Comparison of ENCODE assay signal across 35 cellular contexts in the genomic region with DNA sequence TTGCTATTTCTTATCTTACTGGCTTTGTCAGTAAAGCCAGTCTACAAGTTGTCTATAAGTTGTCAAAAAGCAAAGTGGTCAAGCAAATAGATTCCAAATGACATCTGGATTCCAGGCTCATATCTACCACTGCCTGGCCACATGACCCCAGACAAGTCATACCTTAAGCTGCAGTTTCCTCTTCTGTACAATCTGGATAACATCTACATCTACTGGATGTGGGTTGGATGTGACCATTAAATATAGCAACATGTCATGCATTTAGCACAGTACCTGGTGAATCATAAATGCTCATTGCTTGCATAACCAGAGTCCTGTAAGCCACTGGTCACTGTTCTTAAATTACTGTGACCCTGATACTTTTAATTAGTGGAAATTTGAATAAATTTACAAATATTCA. TPM values are rescaled to one million over a fixed set of nuclear protein-coding genes. Genes with fewer than 3 reads are reported as not detected.
DNase-seq lines count a peak whose midpoint lies in the region; ATAC-seq, FAIRE-seq and TF ChIP-seq lines count a peak whose summit lies in the region.
"Had no signal": no experiment of that assay in that cellular context is flagged by ENCODE, and none has a peak within 500 bp of the region (broad histone marks: within the 10 kb centered on the region; RNA-seq: fewer than 3 reads in every experiment).

No MANE protein-coding gene starts in this region.

- H3K36me3 Mint-ChIP-seq in stimulated activated naive B cell treated with anti-CD40 and anti-IgM and Interleukin-4, amounts not matched to agents 10 μg/mL and 1 μg/mL and 100 μg/mL, for 72 hours: peaks cover 0 to 11% of the 10 kb centered on the region in 2 donors
- H3K36me3 Mint-ChIP-seq in naive thymus-derived CD8-positive, alpha-beta T cell: no peaks in the 10 kb centered on the region
- H3K36me3 Mint-ChIP-seq: activated naive CD4-positive, alpha-beta T cell treated with anti-CD3 and anti-CD28 coated beads, Interleukin-2, amount 50 U/mL, for 72 hours; CD4-positive, CD25-positive, alpha-beta regulatory T cell had no signal

- POLR2A ChIA-PET in naive thymus-derived CD8-positive, alpha-beta T cell (lab: Charles Lee): no interaction called here

- no peak for TF ChIP-seq POLR2A in H54 (IDR thresholded peaks at IDR 0.05; ENCODE audit: low read depth, low read length)

- peaks cover 31 to 38% of the 10 kb centered on the region in 2 donors for H3K4me1 Mint-ChIP-seq in stimulated activated naive B cell treated with anti-CD40 and anti-IgM and Interleukin-4, amounts not matched to agents 10 μg/mL and 1 μg/mL and 100 μg/mL, for 72 hours
- H3K4me1 Mint-ChIP-seq in naive thymus-derived CD8-positive, alpha-beta T cell: peaks cover 0 to 10% (median 0%) of the 10 kb centered on the region in 4 donors
- H3K4me1 Mint-ChIP-seq: activated T-helper 17 cell treated with anti-CD3 and anti-CD28 coated beads, Interleukin-2, amount 50 U/mL, for 72 hours; CD4-positive, CD25-positive, alpha-beta regulatory T cell; nephron progenitor cell had no signal

- ATAC-seq in esophagus mucosa: peak; percentile 73
- peak; percentile 62 to 77 for ATAC-seq in stimulated activated naive B cell treated with anti-CD40 and anti-IgM and Interleukin-4, amounts not matched to agents 10 μg/mL and 1 μg/mL and 100 μg/mL, for 72 hours (replicated peaks)
- ATAC-seq in naive thymus-derived CD8-positive, alpha-beta T cell: no peak
- no peak for ATAC-seq in GM21786 (IDR thresholded peaks at IDR 0.05; ENCODE audit: unreplicated experiment)
- ATAC-seq: activated naive CD4-positive, alpha-beta T cell treated with anti-CD3 and anti-CD28 coated beads, Interleukin-2, amount 50 U/mL, for 72 hours; activated T-helper 17 cell treated with anti-CD3 and anti-CD28 coated beads, Interleukin-2, amount 50 U/mL, for 72 hours; pancreas; right cardiac atrium had no signal

- H3K27me3 Mint-ChIP-seq in stimulated activated naive B cell treated with anti-CD40 and anti-IgM and Interleukin-4, amounts not matched to agents 10 μg/mL and 1 μg/mL and 100 μg/mL, for 72 hours: no peaks in the 10 kb centered on the region
- H3K27me3 Mint-ChIP-seq in naive thymus-derived CD8-positive, alpha-beta T cell: peaks cover 0 to 5% (median 4%) of the 10 kb centered on the region in 5 donors
- H3K27me3 Mint-ChIP-seq: activated B cell treated with CpG ODN at 0.5 μM for 24 hours had no signal

- H3K9me3 Mint-ChIP-seq in stimulated activated naive B cell treated with anti-CD40 and anti-IgM and Interleukin-4, amounts not matched to agents 10 μg/mL and 1 μg/mL and 100 μg/mL, for 72 hours: no peaks in the 10 kb centered on the region
- H3K9me3 Mint-ChIP-seq in naive thymus-derived CD8-positive, alpha-beta T cell: peaks cover 0 to 2% (median 0%) of the 10 kb centered on the region in 9 donors
- H3K9me3 Mint-ChIP-seq: activated B cell treated with CpG ODN at 0.5 μM for 24 hours; activated naive CD4-positive, alpha-beta T cell treated with anti-CD3 and anti-CD28 coated beads, Interleukin-2, amount 50 U/mL, for 72 hours; activated T-helper 17 cell treated with anti-CD3 and anti-CD28 coated beads, Interleukin-2, amount 50 U/mL, for 72 hours; nephron progenitor cell had no signal

- FAIRE-seq in H54 (lab: Jason Lieb, UNC): peak; percentile 95
- FAIRE-seq in RCC 7860 (lab: Jason Lieb, UNC): peak; percentile 92
- FAIRE-seq: GM18507, pancreas had no signal

- no peak overlapping the region for H3K27ac Mint-ChIP-seq in stimulated activated naive B cell treated with anti-CD40 and anti-IgM and Interleukin-4, amounts not matched to agents 10 μg/mL and 1 μg/mL and 100 μg/mL, for 72 hours
- no peak overlapping the region for H3K27ac Mint-ChIP-seq in naive thymus-derived CD8-positive, alpha-beta T cell
- H3K27ac Mint-ChIP-seq: activated B cell treated with CpG ODN at 0.5 μM for 24 hours; activated naive CD4-positive, alpha-beta T cell treated with anti-CD3 and anti-CD28 coated beads, Interleukin-2, amount 50 U/mL, for 72 hours; activated T-helper 17 cell treated with anti-CD3 and anti-CD28 coated beads, Interleukin-2, amount 50 U/mL, for 72 hours; CD4-positive, CD25-positive, alpha-beta regulatory T cell; nephron progenitor cell had no signal

- DNase-seq in H54 (ENCODE audit: insufficient read length, low spot score) (no peak), RCC 7860 (ENCODE audit: low spot score) (peak; percentile 85), retina (no peak)
- no peak for DNase-seq in stimulated activated naive B cell treated with anti-CD40 and anti-IgM and Interleukin-4, amounts not matched to agents 10 μg/mL and 1 μg/mL and 100 μg/mL, for 72 hours
- DNase-seq in naive thymus-derived CD8-positive, alpha-beta T cell: no peak
- DNase-seq: activated B cell treated with CpG ODN at 0.5 μM for 24 hours; activated CD4-positive, alpha-beta T cell treated with anti-CD3 and anti-CD28 coated beads, Interleukin-2, amount 50 U/mL, for 4 hours; activated CD8-positive, alpha-beta memory T cell treated with anti-CD3 and anti-CD28 coated beads, Interleukin-2, amount 50 U/mL, for 48 hours; aorta; CD4-positive, CD25-positive, alpha-beta regulatory T cell; central memory CD4-positive, alpha-beta T cell; dermis blood vessel endothelial cell; foreskin melanocyte; GF-D8; GOT3; hippocampal formation; Karpas-422; NCI-H1092 treated with DMSO at 0.1 percent for 48 hours; NCI-H2081; NCI-H226; NCI-H774; nephron progenitor cell; pancreas; right cardiac atrium; stimulated activated CD4-positive, alpha-beta T cell treated with anti-CD3 and anti-CD28 coated beads, Interleukin-12 subunit alpha, Interleukin-12 subunit beta, amount 100 ng/mL, for 4 hours; stimulated activated CD4-positive, alpha-beta T cell treated with anti-CD3 and anti-CD28 coated beads, Interleukin-4, amount 100 ng/mL, for 24 hours; stimulated activated naive CD4-positive, alpha-beta T cell treated with Interleukin-2 at 50 U/mL for 16 hours; SW 1271; T1000; thyroid gland had no signal

- no peak overlapping the region for H3K4me3 Mint-ChIP-seq in stimulated activated naive B cell treated with anti-CD40 and anti-IgM and Interleukin-4, amounts not matched to agents 10 μg/mL and 1 μg/mL and 100 μg/mL, for 72 hours
- no peak overlapping the region for H3K4me3 Mint-ChIP-seq in naive thymus-derived CD8-positive, alpha-beta T cell
- H3K4me3 Mint-ChIP-seq: activated B cell treated with CpG ODN at 0.5 μM for 24 hours; activated T-helper 17 cell treated with anti-CD3 and anti-CD28 coated beads, Interleukin-2, amount 50 U/mL, for 72 hours; CD4-positive, CD25-positive, alpha-beta regulatory T cell; nephron progenitor cell had no signal

RNA-seq across cellular contexts. Expression of a gene that starts 16.8 kb away (rescaled TPM):
- 92.0 TPM for total RNA-seq in esophagus mucosa
- 1 to 10 TPM; 4.2 to 5.6 TPM for total RNA-seq in naive thymus-derived CD8-positive, alpha-beta T cell
- polyA plus RNA-seq in naive thymus-derived CD8-positive, alpha-beta T cell: under 1 TPM in 1 of 3 donors, not detected in 2; 0.16 TPM

Comparison
In these comparisons a context has a peak if more than half of its experiments do, and no peak if none do; other contexts are left out.
1. ATAC-seq: peak in esophagus mucosa (single experiment) and stimulated activated naive B cell treated with anti-CD40 and anti-IgM and Interleukin-4, amounts not matched to agents 10 μg/mL and 1 μg/mL and 100 μg/mL, for 72 hours (2 of 2); none in naive thymus-derived CD8-positive, alpha-beta T cell (0 of 2) and GM21786 (single experiment).
2. RNA of a gene that starts 16.8 kb away (total RNA-seq): 92.0 TPM in esophagus mucosa (single experiment); 4.2 to 5.6 TPM in naive thymus-derived CD8-positive, alpha-beta T cell; every median in the first group is over 10 times any median in the second.